In the genomic region with DNA sequence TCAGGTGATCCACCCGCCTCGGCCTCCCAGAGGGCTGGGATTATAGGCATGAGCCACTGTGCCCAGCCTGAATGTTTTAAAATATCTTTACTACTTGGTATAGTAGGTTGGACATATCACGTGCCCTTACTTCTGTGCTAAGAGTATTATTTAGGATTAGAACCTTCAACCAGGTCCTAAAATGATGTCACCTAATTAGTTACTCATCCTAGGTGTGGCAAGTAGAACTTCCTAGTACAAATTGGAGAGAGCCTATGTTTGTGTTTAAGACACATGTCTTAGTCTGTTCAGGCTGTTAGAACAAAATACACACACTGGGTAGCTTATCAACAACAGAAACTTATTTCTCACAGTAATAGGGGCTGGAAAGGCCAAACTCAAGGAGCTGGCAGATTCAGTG, we compare ENCODE assay signal across 26 cellular contexts. TPM values are rescaled to one million over a fixed set of nuclear protein-coding genes. Genes with fewer than 3 reads are reported as not detected.
DNase-seq lines count a peak whose midpoint lies in the region; ATAC-seq, FAIRE-seq and TF ChIP-seq lines count a peak whose summit lies in the region.
"Had no signal": no experiment of that assay in that cellular context is flagged by ENCODE, and none has a peak within 500 bp of the region (broad histone marks: within the 10 kb centered on the region; RNA-seq: fewer than 3 reads in every experiment).

No MANE protein-coding gene starts in this region.

- in situ Hi-C loops in HepG2 (cut with HindIII; ENCODE audit: extremely low pct_ligation_motif_present, low pct_unique_long_range_greater_than_20kb), result no loop called here

- H3K4me1 ChIP-seq in HepG2 (ENCODE audit: insufficient read depth, low read length), result peaks cover 20% of the 10 kb centered on the region
- peaks cover 0 to 13% (median 5%) of the 10 kb centered on the region in 4 donors for H3K4me1 ChIP-seq in right lobe of liver
- H3K4me1 ChIP-seq in gastroesophageal sphincter, result peaks cover 4 to 56% (median 16%) of the 10 kb centered on the region in 3 donors
- peaks cover 46% of the 10 kb centered on the region for H3K4me1 ChIP-seq in psoas muscle
- H3K4me1 ChIP-seq in adrenal gland (replicated peaks in 1 of 2), result peaks cover 0 to 15% of the 10 kb centered on the region in 2 donors

- no peak overlapping the region for H2AFZ ChIP-seq in HepG2 (ENCODE audit: low read length)
- H2AFZ ChIP-seq: neural progenitor cell had no signal

- TF ChIP-seq CTCF in HepG2 (CRISPR knock-in tag; IDR thresholded peaks at IDR 0.05) (no peak), right lobe of liver (IDR thresholded peaks at IDR 0.05) (no peak), gastroesophageal sphincter (IDR thresholded peaks at IDR 0.05) (no peak), psoas muscle (IDR thresholded peaks at IDR 0.05) (no peak), adrenal gland (IDR thresholded peaks at IDR 0.05) (no peak)

- DNase-seq in HepG2 (ENCODE audit: low spot score) (no peak), right lobe of liver (no peak), psoas muscle (no peak), adrenal gland (no peak), Kasumi-1 (lab: John Stamatoyannopoulos, UW) (no peak), NCI-H1048 (lab: John Stamatoyannopoulos, UW) (no peak)
- DNase-seq: 8988T; activated CD4-positive, alpha-beta T cell treated with anti-CD3 and anti-CD28 coated beads, Interleukin-2, amount 50 U/mL, for 48 hours; activated CD4-positive, CD25-positive, alpha-beta regulatory T cell; activated gamma-delta T cell treated with Interleukin-2 at 50 U/mL for 16 hours; heart left ventricle; left ventricle myocardium inferior; MG63; NCI-H1436 treated with DMSO at 0.1 percent for 48 hours; NCI-H2171; NCI-H524; stimulated activated CD4-positive, alpha-beta T cell treated with anti-CD3 and anti-CD28 coated beads, Interleukin-2, amount 100 ng/mL, for 48 hours; stimulated activated naive B cell treated with anti-CD40 and anti-IgM and Interleukin-4, amounts not matched to agents 10 μg/mL and 1 μg/mL and 100 μg/mL, for 72 hours; T-helper 9 cell; testis had no signal

- CTCF ChIA-PET in HepG2 (lab: Yijun Ruan, JAX; ENCODE audit: low intra/inter-chr PET ratio, low total read pairs), result no interaction called here

- H3K9ac ChIP-seq in HepG2 (ENCODE audit: insufficient read depth, low read depth, low read length), result no peak overlapping the region
- H3K9ac ChIP-seq: neural progenitor cell had no signal

- no peak overlapping the region for H3K27ac ChIP-seq in HepG2 (ENCODE audit: extremely low read length, insufficient read depth, low read length)
- H3K27ac ChIP-seq in right lobe of liver, result no peak overlapping the region
- peak overlapping the region in 3 of 4 donors; percentile 79 to 83 (median 81) for H3K27ac ChIP-seq in gastroesophageal sphincter
- peak overlapping the region; percentile 87 for H3K27ac ChIP-seq in psoas muscle
- no peak overlapping the region for H3K27ac ChIP-seq in adrenal gland
- H3K27ac ChIP-seq: coronary artery, left ventricle myocardium inferior, neural progenitor cell, testis had no signal

- H3K9me3 ChIP-seq in HepG2 (ENCODE audit: low read length) (no peaks in the 10 kb centered on the region), right lobe of liver (no peaks in the 10 kb centered on the region), gastroesophageal sphincter (no peaks in the 10 kb centered on the region), psoas muscle (no peaks in the 10 kb centered on the region), adrenal gland (replicated peaks in 1 of 3) (no peaks in the 10 kb centered on the region)
- H3K9me3 ChIP-seq: heart left ventricle, left ventricle myocardium inferior, MG63, testis had no signal

- POLR2A ChIA-PET in HepG2 (lab: Yijun Ruan, JAX), result no interaction called here

- no peak for TF ChIP-seq RAD21 in HepG2 (CRISPR knock-in tag; IDR thresholded peaks at IDR 0.05)

- intact Hi-C loops in HepG2 (cut with micrococcal nuclease; ENCODE audit: unreplicated experiment) (no loop called here), right lobe of liver (cut with DNase I) (no loop called here), psoas muscle (cut with DNase I) (no loop called here), adrenal gland (cut with DNase I) (no loop called here)

- 56% methylated on average over 3 of the region's 3 CpGs for WGBS in HepG2 (ENCODE audit: low lambda C conversion rate)
- 86% methylated on average over 2 of the region's 3 CpGs for WGBS in right lobe of liver (ENCODE audit: insufficient coverage, low coverage, low lambda C conversion rate, missing lambda C conversion rate)
- WGBS in gastroesophageal sphincter (ENCODE audit: low coverage in 1 of 2), 2 donors, result 88% methylated on average over 3 of the region's 3 CpGs; no CpG with 5 or more reads in 1 of the 2 donors
- 33 to 60% (median 33%) methylated on average over 3 of the region's 3 CpGs for WGBS in psoas muscle, 3 donors
- 83 to 100% (median 97%) methylated on average over 3 of the region's 3 CpGs for WGBS in adrenal gland, 4 donors

- no peaks in the 10 kb centered on the region; a peak in 1 of 5 replicates for H3K27me3 ChIP-seq in HepG2 (ENCODE audit: control insufficient read depth in 1 of 2, insufficient read depth in 2 of 2, low read length in 2 of 2)
- H3K27me3 ChIP-seq in right lobe of liver, result no peaks in the 10 kb centered on the region
- H3K27me3 ChIP-seq in gastroesophageal sphincter, result no peaks in the 10 kb centered on the region
- no peaks in the 10 kb centered on the region for H3K27me3 ChIP-seq in psoas muscle (ENCODE audit: insufficient read depth in 3 of 3, low read length in 2 of 3)
- no peaks in the 10 kb centered on the region for H3K27me3 ChIP-seq in adrenal gland
- H3K27me3 ChIP-seq: heart left ventricle, MG63, neural progenitor cell, testis had no signal

- BruUV-seq in HepG2 (replicated peaks; lab: Mats Ljungman, UMichigan), result no TSS peak

- H3K4me3 ChIP-seq in HepG2 (replicated peaks in 1 of 3; ENCODE audit: insufficient read depth in 1 of 3, low read depth in 2 of 3, low read length in 3 of 3) (no peak overlapping the region), right lobe of liver (no peak overlapping the region), gastroesophageal sphincter (no peak overlapping the region), psoas muscle (no peak overlapping the region), adrenal gland (no peak overlapping the region)
- H3K4me3 ChIP-seq: coronary artery, heart left ventricle, left ventricle myocardium inferior, MG63, neural progenitor cell, smooth muscle cell, testis had no signal

- H3K79me2 ChIP-seq in HepG2 (ENCODE audit: insufficient read depth, low read length), result no peaks in the 10 kb centered on the region

- TF ChIP-seq EP300 in HepG2 (IDR thresholded peaks at IDR 0.05; ENCODE audit: low read depth in 2 of 2, low read length in 2 of 2) (no peak), HepG2 (CRISPR knock-in tag; IDR thresholded peaks at IDR 0.05; ENCODE audit: borderline replicate concordance) (no peak), gastroesophageal sphincter (IDR thresholded peaks at IDR 0.05) (no peak)

- no peaks in the 10 kb centered on the region for H4K20me1 ChIP-seq in HepG2 (ENCODE audit: insufficient read depth, low read length)

- H3K36me3 ChIP-seq in HepG2 (replicated peaks in 1 of 2; ENCODE audit: control insufficient read depth in 1 of 2, insufficient read depth in 2 of 2, low read length in 2 of 2) (no peaks in the 10 kb centered on the region), right lobe of liver (no peaks in the 10 kb centered on the region), gastroesophageal sphincter (no peaks in the 10 kb centered on the region), psoas muscle (ENCODE audit: insufficient read depth in 1 of 2, low read depth in 1 of 2) (no peaks in the 10 kb centered on the region), adrenal gland (replicated peaks in 1 of 2) (no peaks in the 10 kb centered on the region)
- H3K36me3 ChIP-seq: heart left ventricle, left ventricle myocardium inferior, MG63, neural progenitor cell had no signal

- no peak for FAIRE-seq in HepG2 (lab: Jason Lieb, UNC)
- FAIRE-seq: H54 had no signal

- no peak overlapping the region for H3K4me2 ChIP-seq in HepG2 (ENCODE audit: low read depth, low read length)
- H3K4me2 ChIP-seq: neural progenitor cell, smooth muscle cell had no signal

- TF ChIP-seq POLR2A in HepG2 (IDR thresholded peaks at IDR 0.05; ENCODE audit: insufficient read depth in 1 of 2, low read depth in 2 of 2, low read length in 2 of 2) (no peak), right lobe of liver (IDR thresholded peaks at IDR 0.05) (no peak), gastroesophageal sphincter (IDR thresholded peaks at IDR 0.05) (no peak), adrenal gland (IDR thresholded peaks at IDR 0.05) (no peak)

- ATAC-seq in HepG2 (no peak), right lobe of liver (no peak), gastroesophageal sphincter (no peak), psoas muscle (no peak), GM19351 (IDR thresholded peaks at IDR 0.05; ENCODE audit: unreplicated experiment) (no peak)
- ATAC-seq: heart left ventricle; stimulated activated naive B cell treated with anti-CD40 and anti-IgM and Interleukin-4, amounts not matched to agents 10 μg/mL and 1 μg/mL and 100 μg/mL, for 72 hours had no signal

RNA-seq across cellular contexts. Expression of a gene that starts 51.5 kb away (rescaled TPM):
- 41.8 and 60.2 TPM in 2 replicates for total RNA-seq in HepG2 (2016; rRNA removed; fragmentation: Illumina TruSeq; extraction: Trizol)
- 9.1 and 10.4 TPM in 2 replicates for total RNA-seq in HepG2 (2016; cell fraction: cytosol; rRNA removed; fragmentation: Illumina TruSeq; extraction: Trizol; ENCODE audit: low read depth)
- 40.5 and 58.0 TPM in 2 replicates for total RNA-seq in HepG2 (2016; cell fraction: insoluble cytoplasmic fraction; rRNA removed; fragmentation: Illumina TruSeq; extraction: Trizol)
- total RNA-seq in HepG2 (2016; cell fraction: membrane; rRNA removed; fragmentation: Illumina TruSeq; extraction: Trizol), result 31.7 and 31.9 TPM in 2 replicates
- total RNA-seq in HepG2 (2016; cell fraction: nucleus; rRNA removed; fragmentation: Illumina TruSeq; extraction: Trizol), result 93.9 and 99.5 TPM in 2 replicates
- polyA plus RNA-seq in HepG2 (2011; rRNA removed), result 49.1 and 53.4 TPM in 2 replicates
- polyA plus RNA-seq in HepG2 (2011; cell fraction: cytosol; rRNA removed), result 21.5 and 29.0 TPM in 2 replicates
- 64.8 and 78.1 TPM in 2 replicates for polyA plus RNA-seq in HepG2 (2011; cell fraction: nucleus; rRNA removed)
- 72.3 and 73.7 TPM in 2 replicates for polyA plus RNA-seq in HepG2 (2012)
- 7.4 and 8.7 TPM in 2 replicates for polyA plus RNA-seq in HepG2 (2016; cell fraction: cytosol; fragmentation: Illumina TruSeq; extraction: Trizol; ENCODE audit: low read depth)
- 62.9 and 71.0 TPM in 2 replicates for polyA plus RNA-seq in HepG2 (2016; cell fraction: insoluble cytoplasmic fraction; fragmentation: Illumina TruSeq; extraction: Trizol; ENCODE audit: low read depth)
- 16.8 and 17.5 TPM in 2 replicates for polyA plus RNA-seq in HepG2 (2016; cell fraction: membrane; fragmentation: Illumina TruSeq; extraction: Trizol; ENCODE audit: low read depth)
- polyA plus RNA-seq in HepG2 (2016; cell fraction: nucleus; fragmentation: Illumina TruSeq; extraction: Trizol; ENCODE audit: insufficient read depth, low read depth), result 130 TPM in 2 replicates
- 13.2 and 13.9 TPM in 2 replicates for polyA minus RNA-seq in HepG2 (2011; rRNA and poly(A)+ RNA removed; ENCODE audit: low replicate concordance)
- 32.9 and 49.2 TPM in 2 replicates for polyA minus RNA-seq in HepG2 (2011; cell fraction: cytosol; rRNA and poly(A)+ RNA removed)
- 141 and 188 TPM in 2 replicates for polyA minus RNA-seq in HepG2 (2011; cell fraction: nucleus; rRNA and poly(A)+ RNA removed)
- 100 to 1,000 TPM in 3 of 6 experiments, 10 to 100 TPM in 3; 88.4 to 119 (median 100) TPM for total RNA-seq in right lobe of liver
- total RNA-seq in gastroesophageal sphincter, result 100 to 1,000 TPM; 124 to 488 (median 288) TPM
- 100 to 1,000 TPM; 466 to 795 (median 548) TPM for total RNA-seq in psoas muscle
- 100 to 1,000 TPM in 2 of 3 donors, 10 to 100 TPM in 1; 77.7 to 951 (median 718) TPM for polyA plus RNA-seq in psoas muscle
- 100 to 1,000 TPM; 119 to 326 (median 192) TPM for total RNA-seq in adrenal gland
- 100 to 1,000 TPM; 140 to 246 (median 227) TPM for polyA plus RNA-seq in adrenal gland

Comparison
In these comparisons a context has a peak if more than half of its experiments do, and no peak if none do; other contexts are left out.
1. H3K27ac ChIP-seq: peak in gastroesophageal sphincter (3 of 4) and psoas muscle (single experiment); none in HepG2 (single experiment), right lobe of liver (0 of 3) and adrenal gland (0 of 5).